In the genomic region with DNA sequence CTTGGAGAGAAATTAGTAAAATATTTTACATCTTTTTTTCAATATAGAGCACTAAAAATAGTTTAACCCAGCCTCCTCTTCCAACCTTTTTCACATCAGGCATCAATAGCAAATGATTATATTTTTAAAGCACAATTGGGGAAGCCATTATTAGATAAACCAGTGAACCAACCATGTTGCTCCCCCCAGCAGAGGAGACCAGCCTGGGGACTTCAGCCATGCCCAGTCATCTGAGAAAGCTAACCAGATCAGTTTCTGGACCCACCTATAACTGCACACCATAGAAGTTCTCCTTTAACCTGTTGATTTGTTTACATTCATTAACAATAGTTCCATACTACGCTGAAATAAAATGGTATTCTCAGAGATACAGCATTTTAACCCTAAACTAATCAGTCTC, we compare ENCODE assay signal across 21 cellular contexts.
"Had no signal": no experiment of that assay in that cellular context is flagged by ENCODE, and none has a peak within 500 bp of the region (broad histone marks: within the 10 kb centered on the region; RNA-seq: fewer than 3 reads in every experiment).

No MANE protein-coding gene starts in this region.

- H3K9me3 ChIP-seq: neutrophil, pancreas, sigmoid colon, spleen, testis, tibial artery had no signal

- H3K4me3 ChIP-seq: dorsolateral prefrontal cortex, lung, pancreas, sigmoid colon, skin epidermis, spleen, testis, tibial artery had no signal

- H3K36me3 ChIP-seq: neutrophil, pancreas, sigmoid colon, spleen, tibial artery had no signal

- H3K27ac ChIP-seq: dorsolateral prefrontal cortex, neutrophil, pancreas, sigmoid colon, skin epidermis, spleen, testis, tibial artery had no signal

- H3K36me3 Mint-ChIP-seq: natural killer cell had no signal

- DNase-seq: dorsolateral prefrontal cortex; effector CD4-positive, alpha-beta T cell; head of caudate nucleus; hippocampal formation; left colon; natural killer cell; pancreas; sigmoid colon; spleen; stimulated activated CD4-positive, alpha-beta T cell treated with anti-CD3 and anti-CD28 coated beads, Interleukin-4, amount 100 ng/mL, for 4 hours; stimulated activated naive CD8-positive, alpha-beta T cell treated with anti-CD3 and anti-CD28 coated beads, Interleukin-15, Interleukin-2, amounts not matched to agents 100 U/mL and 50 U/mL, for 24 hours; substantia nigra; testis; tibial artery had no signal

- H3K4me3 Mint-ChIP-seq: memory B cell; natural killer cell; neural crest cell; stimulated activated memory B cell treated with anti-CD40 and anti-IgM and Interleukin-4, amounts not matched to agents 10 μg/mL and 1 μg/mL and 100 μg/mL, for 72 hours; type B pancreatic cell had no signal

- H3K4me1 ChIP-seq: pancreas, sigmoid colon, spleen, testis had no signal

- H3K27ac Mint-ChIP-seq: memory B cell; natural killer cell; stimulated activated memory B cell treated with anti-CD40 and anti-IgM and Interleukin-4, amounts not matched to agents 10 μg/mL and 1 μg/mL and 100 μg/mL, for 72 hours; type B pancreatic cell had no signal

- H3K4me1 Mint-ChIP-seq: memory B cell; natural killer cell; neural crest cell; stimulated activated memory B cell treated with anti-CD40 and anti-IgM and Interleukin-4, amounts not matched to agents 10 μg/mL and 1 μg/mL and 100 μg/mL, for 72 hours had no signal

- H3K27me3 ChIP-seq: dorsolateral prefrontal cortex, neutrophil, pancreas, sigmoid colon, spleen, testis, tibial artery had no signal

- ATAC-seq: left colon; natural killer cell; pancreas; stimulated activated memory B cell treated with anti-CD40 and anti-IgM and Interleukin-4, amounts not matched to agents 10 μg/mL and 1 μg/mL and 100 μg/mL, for 72 hours; stimulated activated naive CD8-positive, alpha-beta T cell treated with anti-CD3 and anti-CD28 coated beads, Interleukin-15, Interleukin-2, amounts not matched to agents 100 U/mL and 50 U/mL, for 24 hours had no signal

- H3K9me3 Mint-ChIP-seq: memory B cell; natural killer cell; neural crest cell; stimulated activated memory B cell treated with anti-CD40 and anti-IgM and Interleukin-4, amounts not matched to agents 10 μg/mL and 1 μg/mL and 100 μg/mL, for 72 hours; type B pancreatic cell had no signal

- H3K27me3 Mint-ChIP-seq: memory B cell; stimulated activated memory B cell treated with anti-CD40 and anti-IgM and Interleukin-4, amounts not matched to agents 10 μg/mL and 1 μg/mL and 100 μg/mL, for 72 hours; type B pancreatic cell had no signal
